Comparison of ENCODE assay signal across 21 cellular contexts in genomic region chr3:41426485-41426884, GRCh38.
DNase-seq lines count a peak whose midpoint lies in the region; ATAC-seq, FAIRE-seq and TF ChIP-seq lines count a peak whose summit lies in the region.
"Had no signal": no experiment of that assay in that cellular context is flagged by ENCODE, and none has a peak within 500 bp of the region (broad histone marks: within the 10 kb centered on the region; RNA-seq: fewer than 3 reads in every experiment).

No MANE protein-coding gene starts in this region.

- H3K4me3 ChIP-seq in HepG2 (replicated peaks in 1 of 3; ENCODE audit: insufficient read depth in 1 of 3, low read depth in 2 of 3, low read length in 3 of 3): no peak overlapping the region
- H3K4me3 ChIP-seq in right lobe of liver: no peak overlapping the region
- H3K4me3 ChIP-seq: A549; BLaER1 treated with 17β-estradiol and CSF1 and Interleukin-3, amounts not matched to agents 10 nM and 100 nM had no signal

- in situ Hi-C loops in HepG2 (cut with HindIII; ENCODE audit: extremely low pct_ligation_motif_present, low pct_unique_long_range_greater_than_20kb): no loop called here

- H4K20me1 ChIP-seq in HepG2 (ENCODE audit: insufficient read depth, low read length): no peaks in the 10 kb centered on the region
- H4K20me1 ChIP-seq: BLaER1 treated with 17β-estradiol and CSF1 and Interleukin-3, amounts not matched to agents 10 nM and 100 nM had no signal

- TF ChIP-seq EP300 in HepG2 (IDR thresholded peaks at IDR 0.05; ENCODE audit: low read depth in 2 of 2, low read length in 2 of 2): no peak
- no peak for TF ChIP-seq EP300 in HepG2 (CRISPR knock-in tag; IDR thresholded peaks at IDR 0.05; ENCODE audit: borderline replicate concordance)

- BruUV-seq in HepG2 (replicated peaks; lab: Mats Ljungman, UMichigan): no TSS peak

- no peak for TF ChIP-seq POLR2A in HepG2 (IDR thresholded peaks at IDR 0.05; ENCODE audit: insufficient read depth in 1 of 2, low read depth in 2 of 2, low read length in 2 of 2)
- TF ChIP-seq POLR2A in right lobe of liver (IDR thresholded peaks at IDR 0.05): no peak

- peaks cover 12% of the 10 kb centered on the region for H3K4me1 Mint-ChIP-seq in stimulated activated naive CD8-positive, alpha-beta T cell treated with anti-CD3 and anti-CD28 coated beads, Interleukin-15, amount 100 ng/mL, for 72 hours
- H3K4me1 Mint-ChIP-seq: B cell had no signal

- FAIRE-seq in HepG2 (lab: Jason Lieb, UNC): peak; percentile 18
- FAIRE-seq: A549, D721Med, G401.6, GM12891, GM19239 had no signal

- TF ChIP-seq CTCF in HepG2 (CRISPR knock-in tag; IDR thresholded peaks at IDR 0.05) (no peak), right lobe of liver (IDR thresholded peaks at IDR 0.05) (no peak)

- POLR2A ChIA-PET in HepG2 (lab: Yijun Ruan, JAX): no interaction called here

- DNase-seq in HepG2 (ENCODE audit: low spot score): no peak
- no peak for DNase-seq in right lobe of liver
- no peak for DNase-seq in stimulated activated naive CD8-positive, alpha-beta T cell treated with anti-CD3 and anti-CD28 coated beads, Interleukin-15, amount 100 ng/mL, for 72 hours
- no peak for DNase-seq in stimulated activated naive CD8-positive, alpha-beta T cell treated with anti-CD3 and anti-CD28 coated beads, Interleukin-15, Interleukin-2, amounts not matched to agents 100 U/mL and 50 U/mL, for 24 hours
- DNase-seq in NCI-H2107 treated with DMSO at 0.1 percent for 48 hours (lab: John Stamatoyannopoulos, UW; ENCODE audit: unreplicated experiment): no peak
- DNase-seq: AML-193; Caco-2; Calu3; CD4-positive, alpha-beta T cell; CD8-positive, alpha-beta T cell; DMS79 treated with DMSO at 0.1 percent for 48 hours; GF-D8 had no signal

- H3K27ac ChIP-seq in HepG2 (ENCODE audit: extremely low read length, insufficient read depth, low read length) (no peak overlapping the region), right lobe of liver (no peak overlapping the region)
- H3K27ac ChIP-seq: 22Rv1; A549; BLaER1 treated with 17β-estradiol and CSF1 and Interleukin-3, amounts not matched to agents 10 nM and 100 nM; C4-2B had no signal

- CTCF ChIA-PET in HepG2 (lab: Yijun Ruan, JAX; ENCODE audit: low intra/inter-chr PET ratio, low total read pairs): no interaction called here

- no peaks in the 10 kb centered on the region for H3K79me2 ChIP-seq in HepG2 (ENCODE audit: insufficient read depth, low read length)

- intact Hi-C loops in HepG2 (cut with micrococcal nuclease; ENCODE audit: unreplicated experiment) (no loop called here), right lobe of liver (cut with DNase I) (no loop called here)

- no peak overlapping the region for H2AFZ ChIP-seq in HepG2 (ENCODE audit: low read length)

- H3K9ac ChIP-seq in HepG2 (ENCODE audit: insufficient read depth, low read depth, low read length): no peak overlapping the region
- H3K9ac ChIP-seq: BLaER1 treated with 17β-estradiol and CSF1 and Interleukin-3, amounts not matched to agents 10 nM and 100 nM had no signal

- peaks cover 15% of the 10 kb centered on the region for H3K4me1 ChIP-seq in HepG2 (ENCODE audit: insufficient read depth, low read length)
- H3K4me1 ChIP-seq in right lobe of liver: no peaks in the 10 kb centered on the region
- H3K4me1 ChIP-seq: A549, Caco-2 had no signal

- no peaks in the 10 kb centered on the region for H3K27me3 ChIP-seq in HepG2 (ENCODE audit: control insufficient read depth in 1 of 2, insufficient read depth in 2 of 2, low read length in 2 of 2)
- no peaks in the 10 kb centered on the region for H3K27me3 ChIP-seq in right lobe of liver
- H3K27me3 ChIP-seq: BLaER1 treated with 17β-estradiol and CSF1 and Interleukin-3, amounts not matched to agents 10 nM and 100 nM had no signal

- H3K36me3 ChIP-seq in HepG2 (replicated peaks in 1 of 2; ENCODE audit: control insufficient read depth in 1 of 2, insufficient read depth in 2 of 2, low read length in 2 of 2): no peaks in the 10 kb centered on the region
- no peaks in the 10 kb centered on the region for H3K36me3 ChIP-seq in right lobe of liver
- H3K36me3 ChIP-seq: BLaER1 treated with 17β-estradiol and CSF1 and Interleukin-3, amounts not matched to agents 10 nM and 100 nM had no signal

- peaks cover 13 to 26% of the 10 kb centered on the region in 2 donors for H3K9me3 Mint-ChIP-seq in stimulated activated naive CD8-positive, alpha-beta T cell treated with anti-CD3 and anti-CD28 coated beads, Interleukin-15, amount 100 ng/mL, for 72 hours

- H3K27ac Mint-ChIP-seq in stimulated activated naive CD8-positive, alpha-beta T cell treated with anti-CD3 and anti-CD28 coated beads, Interleukin-15, amount 100 ng/mL, for 72 hours: peak overlapping the region; percentile 3 to 78
- H3K27ac Mint-ChIP-seq: B cell; CD4-positive, alpha-beta T cell; CD8-positive, alpha-beta T cell had no signal

- no peaks in the 10 kb centered on the region for H3K9me3 ChIP-seq in HepG2 (ENCODE audit: low read length)
- no peaks in the 10 kb centered on the region for H3K9me3 ChIP-seq in right lobe of liver
- H3K9me3 ChIP-seq: A549, Caco-2 had no signal

- 0 out of 2 replicates have a peak overlapping the region, but pooled peaks have one; percentile 24 for H3K4me2 ChIP-seq in HepG2 (ENCODE audit: low read depth, low read length)
- H3K4me2 ChIP-seq: A549; BLaER1 treated with 17β-estradiol and CSF1 and Interleukin-3, amounts not matched to agents 10 nM and 100 nM had no signal

- ATAC-seq in HepG2 (0 out of 3 replicates have a peak, but pooled peaks have one; percentile 31), right lobe of liver (no peak)
- ATAC-seq in stimulated activated naive CD8-positive, alpha-beta T cell treated with anti-CD3 and anti-CD28 coated beads, Interleukin-15, amount 100 ng/mL, for 72 hours: no peak
- ATAC-seq in stimulated activated naive CD8-positive, alpha-beta T cell treated with anti-CD3 and anti-CD28 coated beads, Interleukin-15, Interleukin-2, amounts not matched to agents 100 U/mL and 50 U/mL, for 24 hours: no peak
- ATAC-seq: A549; CD8-positive, alpha-beta T cell had no signal

- H3K27me3 Mint-ChIP-seq in stimulated activated naive CD8-positive, alpha-beta T cell treated with anti-CD3 and anti-CD28 coated beads, Interleukin-15, amount 100 ng/mL, for 72 hours: peaks cover 19% of the 10 kb centered on the region
- H3K27me3 Mint-ChIP-seq: B cell; CD4-positive, alpha-beta T cell had no signal

- 2% methylated on average over 3 of the region's 3 CpGs for WGBS in HepG2 (ENCODE audit: low lambda C conversion rate)
- 29% methylated on average over 3 of the region's 3 CpGs for WGBS in right lobe of liver (ENCODE audit: insufficient coverage, low coverage, low lambda C conversion rate, missing lambda C conversion rate)

- no peak overlapping the region for H3K4me3 Mint-ChIP-seq in stimulated activated naive CD8-positive, alpha-beta T cell treated with anti-CD3 and anti-CD28 coated beads, Interleukin-15, amount 100 ng/mL, for 72 hours
- H3K4me3 Mint-ChIP-seq: B cell; CD4-positive, alpha-beta T cell; CD8-positive, alpha-beta T cell had no signal

- TF ChIP-seq RAD21 in HepG2 (CRISPR knock-in tag; IDR thresholded peaks at IDR 0.05): no peak

TF ChIP-seq in HepG2, 621 proteins besides CTCF, POLR2A, EP300 and RAD21 (continues in another document):
- TF ChIP-seq TCF7 (IDR thresholded peaks at IDR 0.05; ENCODE audit: low read depth) (peak; percentile 38; the same call in 1 of the 2 replicates), NONO (IDR thresholded peaks at IDR 0.05) (no peak), NONO (CRISPR knock-in tag; conservative IDR thresholded peaks at IDR 0.05) (no peak), ZNF761 (CRISPR knock-in tag; conservative IDR thresholded peaks at IDR 0.05) (no peak), ARID5B (CRISPR knock-in tag; IDR thresholded peaks at IDR 0.05) (peak; percentile 41; the same call in 1 of the 2 replicates), THAP11 (CRISPR knock-in tag; IDR thresholded peaks at IDR 0.05) (no peak), GATAD2A (CRISPR knock-in tag; IDR thresholded peaks at IDR 0.05) (peak; percentile 73), ZBTB2 (CRISPR knock-in tag; IDR thresholded peaks at IDR 0.05; ENCODE audit: low read depth) (no peak)
